1 cellular context compared by ENCODE assay signal in the genomic region with DNA sequence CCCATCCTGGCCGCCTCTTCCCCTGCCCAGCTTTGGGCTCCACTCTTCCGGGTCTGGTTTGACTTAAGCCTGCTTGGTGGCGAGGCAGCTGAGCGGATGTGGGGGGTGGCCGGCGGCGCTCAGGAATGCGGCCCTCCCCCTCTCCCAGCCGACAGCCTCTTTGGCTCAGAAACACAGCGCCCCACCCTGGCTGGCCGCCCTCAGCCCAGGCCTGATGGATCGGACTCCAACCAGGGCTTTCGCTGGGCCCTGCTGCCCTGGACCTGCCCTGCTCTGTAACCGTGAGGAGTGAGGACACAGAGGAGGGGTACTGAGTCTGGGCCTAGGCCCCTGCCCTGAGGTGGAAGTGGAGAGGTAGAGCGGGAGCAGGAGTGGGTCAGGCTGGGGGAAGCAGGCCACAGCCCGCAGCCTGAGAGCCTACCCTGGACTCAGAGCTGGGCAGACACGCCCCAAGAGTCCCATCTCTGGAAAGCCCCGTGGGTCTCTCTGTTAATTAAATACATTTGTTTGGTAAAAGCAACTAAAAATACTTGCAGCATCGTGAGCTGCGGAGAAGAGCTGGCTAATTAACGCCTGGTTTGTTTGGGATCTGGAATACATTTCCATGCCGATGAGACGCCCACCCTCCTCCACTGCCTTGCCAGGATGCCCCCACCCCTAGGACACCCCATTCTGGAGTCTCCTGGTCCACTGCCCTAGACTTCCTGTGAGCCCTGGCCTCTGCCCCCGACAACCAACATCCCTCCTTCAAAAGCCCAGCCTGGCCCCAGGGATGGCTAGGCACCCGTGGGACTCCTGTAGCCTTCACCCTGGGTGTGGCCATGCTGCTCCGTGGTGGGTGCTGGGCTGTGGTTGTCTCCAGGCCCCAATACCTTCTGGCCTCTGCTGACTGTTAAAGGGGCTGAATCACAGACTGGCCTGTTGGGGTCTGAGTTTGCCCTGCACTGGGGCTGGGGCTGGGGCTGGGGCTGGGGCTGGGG.
TF ChIP-seq lines count a peak whose summit lies in the region.

No MANE protein-coding gene starts in this region.

TF ChIP-seq in endothelial cell of umbilical vein, 7 proteins besides CTCF, POLR2A, EP300 and RAD21:
- TF ChIP-seq EZH2 (IDR thresholded peaks at IDR 0.05; ENCODE audit: borderline replicate concordance, low read depth, low read length, severe bottlenecking) (no peak), POLR2AphosphoS5 (IDR thresholded peaks at IDR 0.05; ENCODE audit: insufficient read depth, low read depth, low read length) (peak; percentile 64)
